In genomic region chr5:148584103-148584502, GRCh38 we compare ENCODE assay signal across 1 cellular context.
A peak's percentile ranks its signal among the peaks of the same experiment; 100 is the strongest.
TF ChIP-seq lines count a peak whose summit lies in the region.

No MANE protein-coding gene starts in this region.

TF ChIP-seq in K562, 482 proteins besides CTCF, POLR2A, EP300 and RAD21 (continued from another document):
- no peak for TF ChIP-seq CEBPZ (IDR thresholded peaks at IDR 0.05; ENCODE audit: borderline replicate concordance, low read depth, low read length)
- TF ChIP-seq POLR2G (IDR thresholded peaks at IDR 0.05; ENCODE audit: low read depth, low read length), result no peak
- peak; percentile 41; the same call in 1 of the 2 replicates for TF ChIP-seq CBFA2T2 (conservative IDR thresholded peaks at IDR 0.05)
